ENCODE assay signal across 29 cellular contexts in genomic region chr17:71329310-71330098, GRCh38.
DNase-seq lines count a peak whose midpoint lies in the region; ATAC-seq, FAIRE-seq and TF ChIP-seq lines count a peak whose summit lies in the region.
"Had no signal": no experiment of that assay in that cellular context is flagged by ENCODE, and none has a peak within 500 bp of the region (broad histone marks: within the 10 kb centered on the region; RNA-seq: fewer than 3 reads in every experiment).

No MANE protein-coding gene starts in this region.

- no peaks in the 10 kb centered on the region for H3K9me3 ChIP-seq in GM23248 (ENCODE audit: low read depth)
- H3K9me3 ChIP-seq in astrocyte (ENCODE audit: insufficient read depth, low read depth, low read length), result no peaks in the 10 kb centered on the region
- H3K9me3 ChIP-seq: esophagus muscularis mucosa, gastrocnemius medialis, sigmoid colon, thyroid gland had no signal

- H3K4me2 ChIP-seq in GM23248 (ENCODE audit: unreplicated experiment) (peak overlapping the region; percentile 80), astrocyte (ENCODE audit: low read length) (peak overlapping the region; percentile 40)
- H3K4me2 ChIP-seq: GM23338, neural progenitor cell had no signal

- 56 to 65% methylated on average over 5 of the region's 5 CpGs for WGBS in GM23248 (ENCODE audit: low coverage in 1 of 2, low lambda C conversion rate in 2 of 2, missing lambda C conversion rate in 2 of 2), 2 experiments

- H3K36me3 ChIP-seq in GM23248 (ENCODE audit: low read depth), result no peaks in the 10 kb centered on the region
- H3K36me3 ChIP-seq in astrocyte (ENCODE audit: insufficient read depth, low read length), result no peaks in the 10 kb centered on the region
- H3K36me3 ChIP-seq: esophagus muscularis mucosa, gastrocnemius medialis, neural progenitor cell, sigmoid colon, thyroid gland had no signal

- TF ChIP-seq CTCF in astrocyte (IDR thresholded peaks at IDR 0.05; ENCODE audit: insufficient read depth, low read depth, low read length), result no peak
- no peak for TF ChIP-seq CTCF in mesothelial cell of epicardium (IDR thresholded peaks at IDR 0.05; ENCODE audit: unreplicated experiment)

- peaks cover 6% of the 10 kb centered on the region for H3K4me1 Mint-ChIP-seq in astrocyte (ENCODE audit: low read depth, unreplicated experiment)
- no peaks in the 10 kb centered on the region for H3K4me1 Mint-ChIP-seq in mesothelial cell of epicardium

- DNase-seq in GM23248 (peak; percentile 5), NCI-H2029 (lab: John Stamatoyannopoulos, UW) (peak; percentile 42), astrocyte (ENCODE audit: low read depth) (peak; percentile 29), mucosa of gallbladder (ENCODE audit: low spot score) (peak; percentile 42), mesothelial cell of epicardium (ENCODE audit: low spot score in 2 of 2, unreplicated experiment in 2 of 2) (no peak)
- DNase-seq in activated T-cell treated with anti-CD3 and anti-CD28 coated beads, Interleukin-2, amount 50 U/mL, for 48 hours, result no peak
- DNase-seq: activated CD4-positive, alpha-beta T cell treated with anti-CD3 and anti-CD28 coated beads for 4 hours; activated CD8-positive, alpha-beta memory T cell treated with anti-CD3 and anti-CD28 coated beads for 24 hours; activated T-cell treated with anti-CD3 and anti-CD28 coated beads, Interleukin-2, amount 50 U/mL, for 1 hour; gastrocnemius medialis; hypothalamus; KG1; left ventricle myocardium superior; MV-4-11; NCI-H2081 treated with DMSO at 0.1 percent for 48 hours; NCI-H526 treated with DMSO at 0.1 percent for 48 hours; posterior cingulate gyrus; sigmoid colon; thyroid gland had no signal

- H3K27ac Mint-ChIP-seq in astrocyte (ENCODE audit: unreplicated experiment) (no peak overlapping the region), mesothelial cell of epicardium (no peak overlapping the region)
- H3K27ac Mint-ChIP-seq: GM23338; neural progenitor cell; stimulated activated naive CD8-positive, alpha-beta T cell treated with anti-CD3 and anti-CD28 coated beads, Interleukin-15, Interleukin-2, amounts not matched to agents 100 ng/mL and 50 ng/mL, for 24 hours had no signal

- no peaks in the 10 kb centered on the region for H3K27me3 Mint-ChIP-seq in astrocyte (ENCODE audit: low read depth, unreplicated experiment)
- H3K27me3 Mint-ChIP-seq in mesothelial cell of epicardium (ENCODE audit: low read depth), result peaks cover 5% of the 10 kb centered on the region

- H3K27me3 ChIP-seq in GM23248 (replicated peaks; ENCODE audit: insufficient read depth) (no peaks in the 10 kb centered on the region), astrocyte (ENCODE audit: insufficient read depth, low read length) (no peaks in the 10 kb centered on the region)
- H3K27me3 ChIP-seq: esophagus muscularis mucosa, gastrocnemius medialis, neural progenitor cell, sigmoid colon, thyroid gland had no signal

- no peaks in the 10 kb centered on the region for H3K9me2 ChIP-seq in GM23248 (ENCODE audit: insufficient read depth)

- in situ Hi-C loops in GM23248 (cut with MboI), result no loop called here

- H3K27ac ChIP-seq in GM23248, result peak overlapping the region; percentile 75
- H3K27ac ChIP-seq in astrocyte (ENCODE audit: low read depth, low read length), result no peak overlapping the region
- H3K27ac ChIP-seq: C4-2B, coronary artery, esophagus muscularis mucosa, gastrocnemius medialis, neural progenitor cell, sigmoid colon, thyroid gland had no signal

- peaks cover 27% of the 10 kb centered on the region; the same call in 1 of the 2 replicates for H3F3A ChIP-seq in GM23248 (ENCODE audit: insufficient read depth)

- H3K36me3 Mint-ChIP-seq in astrocyte (ENCODE audit: low read depth, unreplicated experiment), result no peaks in the 10 kb centered on the region
- no peaks in the 10 kb centered on the region for H3K36me3 Mint-ChIP-seq in mesothelial cell of epicardium
- H3K36me3 Mint-ChIP-seq: neural progenitor cell had no signal

- no peak for ATAC-seq in GM19035 (IDR thresholded peaks at IDR 0.05; ENCODE audit: unreplicated experiment)
- ATAC-seq: gastrocnemius medialis, GM23338, left ventricle myocardium superior, SK-N-SH treated with all-trans-retinoic acid at 6 μM for 48 hours had no signal

- H2AFZ ChIP-seq in GM23248, result peak overlapping the region; percentile 68
- no peak overlapping the region for H2AFZ ChIP-seq in astrocyte (ENCODE audit: low read depth, low read length)
- H2AFZ ChIP-seq: GM23338, neural progenitor cell had no signal

- no peak for FAIRE-seq in astrocyte (lab: Jason Lieb, UNC)
- FAIRE-seq: HTR-8/SVneo, islet of Langerhans had no signal

- H3K4me1 ChIP-seq in GM23248 (ENCODE audit: insufficient read depth) (peaks cover 41% of the 10 kb centered on the region), astrocyte (ENCODE audit: insufficient read depth, low read length) (peaks cover 9% of the 10 kb centered on the region)
- H3K4me1 ChIP-seq: esophagus muscularis mucosa, gastrocnemius medialis, sigmoid colon, thyroid gland had no signal

- H3K9ac ChIP-seq in GM23248 (peak overlapping the region; percentile 33; the same call in 1 of the 2 replicates), astrocyte (ENCODE audit: low read length) (no peak overlapping the region)
- H3K9ac ChIP-seq: neural progenitor cell had no signal

- no peak overlapping the region for H3K4me3 Mint-ChIP-seq in astrocyte (ENCODE audit: unreplicated experiment)
- no peak overlapping the region for H3K4me3 Mint-ChIP-seq in mesothelial cell of epicardium
- H3K4me3 Mint-ChIP-seq: GM23338; neural progenitor cell; stimulated activated naive CD8-positive, alpha-beta T cell treated with anti-CD3 and anti-CD28 coated beads, Interleukin-15, Interleukin-2, amounts not matched to agents 100 ng/mL and 50 ng/mL, for 24 hours had no signal

- no peaks in the 10 kb centered on the region for H4K20me1 ChIP-seq in GM23248 (ENCODE audit: insufficient read depth)
- no peaks in the 10 kb centered on the region for H4K20me1 ChIP-seq in astrocyte (ENCODE audit: insufficient read depth, low read length)

- no peaks in the 10 kb centered on the region for H3K79me2 ChIP-seq in GM23248 (ENCODE audit: insufficient read depth)
- no peaks in the 10 kb centered on the region for H3K79me2 ChIP-seq in astrocyte (ENCODE audit: insufficient read depth, low read length)

- H3K9me3 Mint-ChIP-seq in astrocyte (ENCODE audit: unreplicated experiment) (no peaks in the 10 kb centered on the region), mesothelial cell of epicardium (no peaks in the 10 kb centered on the region)
- H3K9me3 Mint-ChIP-seq: GM23338, neural progenitor cell had no signal

- no peak overlapping the region for H3K4me3 ChIP-seq in GM23248
- no peak overlapping the region for H3K4me3 ChIP-seq in astrocyte (ENCODE audit: insufficient read depth, low read depth, low read length)
- H3K4me3 ChIP-seq: coronary artery, esophagus muscularis mucosa, gastrocnemius medialis, GM23338, neural progenitor cell, sigmoid colon, thyroid gland had no signal

Comparison
In these comparisons a context has a peak if more than half of its experiments do, and no peak if none do; other contexts are left out.
1. DNase-seq: peak in GM23248 (single experiment), NCI-H2029 (single experiment), astrocyte (single experiment) and mucosa of gallbladder (single experiment); none in activated T-cell treated with anti-CD3 and anti-CD28 coated beads, Interleukin-2, amount 50 U/mL, for 48 hours (0 of 2) and mesothelial cell of epicardium (0 of 2).